ENCODE assay signal across 9 cellular contexts in genomic region chr15:32641517-32642059, GRCh38. TPM values are rescaled to one million over a fixed set of nuclear protein-coding genes. Genes with fewer than 3 reads are reported as not detected.
DNase-seq lines count a peak whose midpoint lies in the region; ATAC-seq and TF ChIP-seq lines count a peak whose summit lies in the region.
"Had no signal": no experiment of that assay in that cellular context is flagged by ENCODE, and none has a peak within 500 bp of the region (broad histone marks: within the 10 kb centered on the region; RNA-seq: fewer than 3 reads in every experiment).

SCG5 (plus strand) TSS chr15:32641710; CDS start chr15:32643593, 1,883 bp downstream.

- H3K9ac ChIP-seq in duodenal mucosa (ENCODE audit: low read depth in 1 of 2, low read length in 2 of 2) = no peak within 1 kb of the TSS

- no peaks in the 10 kb centered on the region for H3K9me3 Mint-ChIP-seq in nephron
- H3K9me3 Mint-ChIP-seq in CD8-positive, alpha-beta memory T cell = no peaks in the 10 kb centered on the region

- TF ChIP-seq CTCF in nephron (IDR thresholded peaks at IDR 0.05; ENCODE audit: unreplicated experiment in 3 of 3) (no peak), A673 (conservative IDR thresholded peaks at IDR 0.05; ENCODE audit: low read depth, low read length) (no peak)

- H3K4me3 ChIP-seq in duodenal mucosa (ENCODE audit: low read depth in 1 of 2, low read length in 2 of 2) (peak within 1 kb of the TSS; percentile 48), A673 (ENCODE audit: low read depth, low read length, poor library complexity, severe bottlenecking) (no peak within 1 kb of the TSS)
- H3K4me3 ChIP-seq in CD8-positive, alpha-beta memory T cell (ENCODE audit: low read length) = no peak within 1 kb of the TSS

- H3K27ac ChIP-seq in duodenal mucosa (ENCODE audit: low read depth, low read length) (no peak within 1 kb of the TSS), A673 (ENCODE audit: low read depth, low read length, poor library complexity, severe bottlenecking) (no peak within 1 kb of the TSS)
- no peak within 1 kb of the TSS for H3K27ac ChIP-seq in CD8-positive, alpha-beta memory T cell (ENCODE audit: low read depth, low read length)
- H3K27ac ChIP-seq: neutrophil had no signal

- H3K27me3 Mint-ChIP-seq in nephron (ENCODE audit: low read depth) = peaks cover 6% of the 10 kb centered on the region
- H3K27me3 Mint-ChIP-seq in CD8-positive, alpha-beta memory T cell = no peaks in the 10 kb centered on the region

- peak within 1 kb of the TSS; percentile 83 to 87 (median 85) for H3K4me3 Mint-ChIP-seq in nephron
- no peak within 1 kb of the TSS for H3K4me3 Mint-ChIP-seq in CD8-positive, alpha-beta memory T cell

- CTCF ChIA-PET in CD8-positive, alpha-beta memory T cell (lab: Charles Lee) = no interaction called here
- CTCF ChIA-PET in A673 (lab: Charles Lee) = no interaction called here

- H3K4me1 Mint-ChIP-seq in nephron = peaks cover 27% of the 10 kb centered on the region
- H3K4me1 Mint-ChIP-seq in CD8-positive, alpha-beta memory T cell = peaks cover 0 to 4% (median 0%) of the 10 kb centered on the region in 3 donors

- intact Hi-C loops in A673 (cut with micrococcal nuclease; ENCODE audit: unreplicated experiment) = no loop called here

- no peak for ATAC-seq in HG02973 (IDR thresholded peaks at IDR 0.05; ENCODE audit: unreplicated experiment)

- H3K4me1 ChIP-seq in duodenal mucosa (ENCODE audit: control insufficient read depth in 1 of 2, insufficient read depth in 2 of 2, low read length in 2 of 2) (no peaks in the 10 kb centered on the region), A673 (ENCODE audit: insufficient read depth, low read length, poor library complexity, severe bottlenecking) (peaks cover 7% of the 10 kb centered on the region)
- no peaks in the 10 kb centered on the region for H3K4me1 ChIP-seq in CD8-positive, alpha-beta memory T cell (ENCODE audit: insufficient read depth, low read length)

- peak within 1 kb of the TSS; percentile 50 to 83 (median 79) for H3K27ac Mint-ChIP-seq in nephron
- H3K27ac Mint-ChIP-seq in CD8-positive, alpha-beta memory T cell = peak within 1 kb of the TSS in 1 of 8 donors; percentile 10

- POLR2A ChIA-PET in CD8-positive, alpha-beta memory T cell (lab: Charles Lee) = no interaction called here
- POLR2A ChIA-PET in A673 (lab: Charles Lee; ENCODE audit: low non-redundant PET) = no interaction called here

- peaks cover 15% of the 10 kb centered on the region for H3K36me3 Mint-ChIP-seq in nephron (ENCODE audit: low read depth)
- H3K36me3 Mint-ChIP-seq in CD8-positive, alpha-beta memory T cell = peaks cover 0 to 10% (median 8%) of the 10 kb centered on the region in 3 donors

- BruUV-seq in A673 (replicated peaks; lab: Mats Ljungman, UMichigan) = no TSS peak

- DNase-seq in DMS53 treated with DMSO at 0.1 percent for 48 hours (lab: John Stamatoyannopoulos, UW; ENCODE audit: unreplicated experiment) (peak; percentile 78), NCI-H2171 treated with DMSO at 0.1 percent for 48 hours (lab: John Stamatoyannopoulos, UW) (peak; percentile 92), A673 (ENCODE audit: low spot score) (no peak), MV-4-11 (lab: John Stamatoyannopoulos, UW) (no peak)
- no peak for DNase-seq in CD8-positive, alpha-beta memory T cell

- H3K36me3 ChIP-seq in duodenal mucosa (ENCODE audit: control insufficient read depth in 1 of 2, insufficient read depth in 2 of 2, low read length in 2 of 2) = peaks cover 0 to 10% of the 10 kb centered on the region in 2 donors
- no peaks in the 10 kb centered on the region for H3K36me3 ChIP-seq in CD8-positive, alpha-beta memory T cell (ENCODE audit: insufficient read depth, low read length)
- peaks cover 38% of the 10 kb centered on the region for H3K36me3 ChIP-seq in A673 (ENCODE audit: insufficient read depth, low read length, poor library complexity, severe bottlenecking)

- H3K27me3 ChIP-seq in duodenal mucosa (ENCODE audit: control insufficient read depth in 1 of 2, insufficient read depth in 2 of 2, low read length in 2 of 2) (no peaks in the 10 kb centered on the region), A673 (replicated peaks; ENCODE audit: insufficient read depth, low read depth, low read length, poor library complexity) (no peaks in the 10 kb centered on the region)
- no peaks in the 10 kb centered on the region for H3K27me3 ChIP-seq in CD8-positive, alpha-beta memory T cell (ENCODE audit: insufficient read depth, low read length, poor library complexity, severe bottlenecking)

- no peaks in the 10 kb centered on the region for H3K9me3 ChIP-seq in duodenal mucosa (ENCODE audit: control insufficient read depth in 1 of 2, low read length in 2 of 2)
- H3K9me3 ChIP-seq in CD8-positive, alpha-beta memory T cell (ENCODE audit: low read length) = no peaks in the 10 kb centered on the region
- no peaks in the 10 kb centered on the region for H3K9me3 ChIP-seq in A673 (ENCODE audit: low read depth, low read length, poor library complexity, severe bottlenecking)
- H3K9me3 ChIP-seq: neutrophil had no signal

RNA-seq across cellular contexts. Expression of gene SCG5, which starts in this region (rescaled TPM):
- total RNA-seq in CD8-positive, alpha-beta memory T cell = under 1 TPM; 0.24 to 0.28 TPM
- polyA plus RNA-seq in CD8-positive, alpha-beta memory T cell = not detected
- 0.90 and 3.1 TPM in 2 replicates for total RNA-seq in A673 (2021)

Comparison
In these comparisons a context has a peak if more than half of its experiments do, and no peak if none do; other contexts are left out.
1. DNase-seq: peak in DMS53 treated with DMSO at 0.1 percent for 48 hours (single experiment) and NCI-H2171 treated with DMSO at 0.1 percent for 48 hours (single experiment); none in CD8-positive, alpha-beta memory T cell (0 of 5), A673 (single experiment) and MV-4-11 (single experiment).
2. H3K4me3 ChIP-seq: peak in duodenal mucosa (2 of 2); none in CD8-positive, alpha-beta memory T cell (single experiment) and A673 (single experiment).
3. H3K4me3 Mint-ChIP-seq: peak in nephron (3 of 3); none in CD8-positive, alpha-beta memory T cell (0 of 7).